In genomic region chr10:122497241-122497640, GRCh38 we compare ENCODE assay signal across 26 cellular contexts. TPM values are rescaled to one million over a fixed set of nuclear protein-coding genes. Genes with fewer than 3 reads are reported as not detected.
"Had no signal": no experiment of that assay in that cellular context is flagged by ENCODE, and none has a peak within 500 bp of the region (broad histone marks: within the 10 kb centered on the region; RNA-seq: fewer than 3 reads in every experiment).

No MANE protein-coding gene starts in this region.

- H3K27ac ChIP-seq: colonic mucosa, gastrocnemius medialis, sigmoid colon, thyroid gland, upper lobe of left lung, vagina had no signal

- H3K4me3 ChIP-seq: colonic mucosa, gastrocnemius medialis, heart right ventricle, sigmoid colon, skin epidermis, thyroid gland, upper lobe of left lung, vagina had no signal

- H3K4me3 Mint-ChIP-seq: endodermal cell; naive B cell; nephron progenitor cell; stimulated activated naive B cell treated with anti-CD40 and anti-IgM and Interleukin-4, amounts not matched to agents 10 μg/mL and 1 μg/mL and 100 μg/mL, for 72 hours; stimulated activated naive CD8-positive, alpha-beta T cell treated with anti-CD3 and anti-CD28 coated beads, Interleukin-15, amount 100 ng/mL, for 72 hours had no signal

- H3K36me3 Mint-ChIP-seq: stimulated activated naive B cell treated with anti-CD40 and anti-IgM and Interleukin-4, amounts not matched to agents 10 μg/mL and 1 μg/mL and 100 μg/mL, for 72 hours had no signal

- H3K4me1 Mint-ChIP-seq: naive B cell; stimulated activated naive B cell treated with anti-CD40 and anti-IgM and Interleukin-4, amounts not matched to agents 10 μg/mL and 1 μg/mL and 100 μg/mL, for 72 hours had no signal

- H3K36me3 ChIP-seq: colonic mucosa, gastrocnemius medialis, thyroid gland, upper lobe of left lung had no signal

- H3K27me3 ChIP-seq: colonic mucosa, gastrocnemius medialis, heart right ventricle, sigmoid colon, thyroid gland, upper lobe of left lung, vagina had no signal

- H3K9me3 ChIP-seq: colonic mucosa, gastrocnemius medialis, heart right ventricle, sigmoid colon, thyroid gland, upper lobe of left lung, vagina had no signal

- H3K4me1 ChIP-seq: colonic mucosa had no signal

- DNase-seq: colonic mucosa; effector CD4-positive, alpha-beta T cell; endodermal cell; gastrocnemius medialis; heart right ventricle; hypothalamus; kidney glomerular epithelial cell; mesendoderm; naive B cell; nephron progenitor cell; sigmoid colon; stimulated activated CD4-positive, alpha-beta T cell treated with anti-CD3 and anti-CD28 coated beads, Interleukin-2, amount 100 ng/mL, for 24 hours; stimulated activated CD4-positive, alpha-beta T cell treated with anti-CD3 and anti-CD28 coated beads, Interleukin-4, amount 100 ng/mL, for 4 hours; stimulated activated naive B cell treated with anti-CD40 and anti-IgM and Interleukin-4, amounts not matched to agents 10 μg/mL and 1 μg/mL and 100 μg/mL, for 72 hours; stimulated activated naive CD8-positive, alpha-beta T cell treated with anti-CD3 and anti-CD28 coated beads, Interleukin-15, amount 100 ng/mL, for 72 hours; substantia nigra; thyroid gland; upper lobe of left lung had no signal

- H3K27ac Mint-ChIP-seq: endodermal cell; naive B cell; nephron progenitor cell; stimulated activated naive B cell treated with anti-CD40 and anti-IgM and Interleukin-4, amounts not matched to agents 10 μg/mL and 1 μg/mL and 100 μg/mL, for 72 hours; stimulated activated naive CD8-positive, alpha-beta T cell treated with anti-CD3 and anti-CD28 coated beads, Interleukin-15, amount 100 ng/mL, for 72 hours had no signal

- H3K9me3 Mint-ChIP-seq: endodermal cell; naive B cell; nephron progenitor cell; stimulated activated naive B cell treated with anti-CD40 and anti-IgM and Interleukin-4, amounts not matched to agents 10 μg/mL and 1 μg/mL and 100 μg/mL, for 72 hours; stimulated activated naive CD8-positive, alpha-beta T cell treated with anti-CD3 and anti-CD28 coated beads, Interleukin-15, amount 100 ng/mL, for 72 hours had no signal

RNA-seq across cellular contexts. Expression of gene ARMS2, which starts 42.8 kb away (rescaled TPM):
- total RNA-seq: colonic mucosa, dermis microvascular lymphatic vessel endothelial cell, endodermal cell, endothelial cell of umbilical vein, fibroblast of lung, gastrocnemius medialis, lung microvascular endothelial cell, omental fat pad, pulmonary artery endothelial cell, thyroid gland, upper lobe of left lung, vagina had no signal
